9 cellular contexts compared by ENCODE assay signal in the genomic region with DNA sequence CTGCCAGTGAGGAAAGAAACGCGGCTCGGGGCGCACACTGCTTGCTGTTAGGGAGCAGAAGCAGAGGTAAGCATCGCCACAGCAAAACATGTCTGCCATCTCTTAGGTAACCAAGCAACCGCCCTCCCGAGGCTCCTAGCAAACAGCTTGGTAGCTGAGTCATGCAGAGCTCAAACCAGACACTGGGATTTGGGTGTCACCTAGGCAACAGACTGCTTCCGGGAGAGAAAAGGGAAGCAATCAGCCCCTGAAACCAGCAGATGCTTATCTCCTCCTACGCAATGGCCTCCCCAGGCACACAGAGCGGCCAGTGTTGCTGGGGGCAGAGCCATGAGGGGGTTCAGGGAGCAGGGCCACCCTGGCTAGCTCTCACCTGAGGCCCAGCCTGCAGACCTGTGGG. TPM values are rescaled to one million over a fixed set of nuclear protein-coding genes. Genes with fewer than 3 reads are reported as not detected.
A peak's percentile ranks its signal among the peaks of the same experiment; 100 is the strongest.
DNase-seq lines count a peak whose midpoint lies in the region; ATAC-seq and TF ChIP-seq lines count a peak whose summit lies in the region.
"Not testable (repeated sequence)": the region's sequence is repeated elsewhere in the genome, so short reads cannot be mapped to it uniquely, and the experiment has no call there.
"Had no signal": no experiment of that assay in that cellular context is flagged by ENCODE, and none has a peak within 500 bp of the region (broad histone marks: within the 10 kb centered on the region; RNA-seq: fewer than 3 reads in every experiment).

No MANE protein-coding gene starts in this region.

- peak overlapping the region; percentile 67 for H3K4me3 Mint-ChIP-seq in CD8-positive, alpha-beta T cell

- peaks cover 20% of the 10 kb centered on the region for H3K4me1 ChIP-seq in CD8-positive, alpha-beta T cell (ENCODE audit: insufficient read depth, low read length)
- H3K4me1 ChIP-seq in hepatocyte (ENCODE audit: insufficient read depth) = not testable (repeated sequence)

- intact Hi-C loops in CD8-positive, alpha-beta T cell (cut with DNase I, micrococcal nuclease) = loop anchor here in 1 of 2 experiments (10.0 kb wide), 2 partner anchors 321 to 1891 kb away; a partner anchor contains a TSS

- peaks cover 40% of the 10 kb centered on the region for H3K4me1 Mint-ChIP-seq in CD8-positive, alpha-beta T cell (ENCODE audit: low read depth)

- not testable (repeated sequence) for H3K27me3 ChIP-seq in CD8-positive, alpha-beta T cell (ENCODE audit: insufficient read depth, low read length); hepatocyte

- WGBS in hepatocyte (ENCODE audit: low lambda C conversion rate, missing lambda C conversion rate) = 44% methylated on average over 6 of the region's 10 CpGs

- H3K36me3 Mint-ChIP-seq in CD8-positive, alpha-beta T cell = peaks cover 38% of the 10 kb centered on the region

- peaks cover 14% of the 10 kb centered on the region for H3K36me3 ChIP-seq in CD8-positive, alpha-beta T cell (ENCODE audit: insufficient read depth, low read length)
- not testable (repeated sequence) for H3K36me3 ChIP-seq in hepatocyte (replicated peaks; ENCODE audit: insufficient read depth, low read depth)

- not testable (repeated sequence) for H3K27me3 Mint-ChIP-seq in CD8-positive, alpha-beta T cell (ENCODE audit: low read depth)

- peak overlapping the region; percentile 82 for H3K27ac Mint-ChIP-seq in CD8-positive, alpha-beta T cell

- not testable (repeated sequence) for H4K20me1 ChIP-seq in hepatocyte (ENCODE audit: insufficient read depth, poor library complexity, severe bottlenecking)

- POLR2A ChIA-PET in CD8-positive, alpha-beta T cell (lab: Charles Lee) = interaction anchor here (1.9 to 3.2 kb wide), 3 partner anchors 19 to 437 kb away, joined by 5 to 27 read pairs (median 19); a partner anchor contains a TSS

- peak; percentile 56 for ATAC-seq in CD8-positive, alpha-beta T cell
- ATAC-seq in GM19395 (IDR thresholded peaks at IDR 0.05; ENCODE audit: unreplicated experiment) = peak; percentile 72
- peak; percentile 63 for ATAC-seq in HG03095 (IDR thresholded peaks at IDR 0.05; ENCODE audit: unreplicated experiment)

- not testable (repeated sequence) for H3K9me2 ChIP-seq in hepatocyte (replicated peaks; ENCODE audit: insufficient read depth)

- not testable (repeated sequence) for H3K9me3 ChIP-seq in CD8-positive, alpha-beta T cell (ENCODE audit: low read length); hepatocyte (ENCODE audit: low read depth)

- peak overlapping the region; percentile 98 for H3K27ac ChIP-seq in CD8-positive, alpha-beta T cell (ENCODE audit: low read depth, low read length)
- H3K27ac ChIP-seq in hepatocyte = not testable (repeated sequence)

- TF ChIP-seq CTCF in CD8-positive, alpha-beta T cell (IDR thresholded peaks at IDR 0.05); hepatocyte (IDR thresholded peaks at IDR 0.05; ENCODE audit: poor library complexity): not testable (repeated sequence)

- H3K79me2 ChIP-seq in hepatocyte = not testable (repeated sequence)

- CTCF ChIA-PET in CD8-positive, alpha-beta T cell (lab: Charles Lee) = interaction anchor here (1.5 kb wide), 1 partner anchor 10 kb away, joined by 5 read pairs; no protein-coding TSS in a partner anchor

- H2AFZ ChIP-seq in hepatocyte = not testable (repeated sequence)

- peak; percentile 33 to 82 (median 62) for DNase-seq in CD8-positive, alpha-beta T cell
- peak; percentile 6 for DNase-seq in NCI-H2227 treated with DMSO at 0.1 percent for 48 hours (lab: John Stamatoyannopoulos, UW)
- DNase-seq in activated CD4-positive, CD25-positive, alpha-beta regulatory T cell (lab: John Stamatoyannopoulos, UW) = peak in 3 of 4 experiments; percentile 18 to 29 (median 28)
- DNase-seq in astrocyte of the hippocampus (ENCODE audit: low read depth, low spot score) = peak; percentile 67
- DNase-seq in hepatocyte (ENCODE audit: low spot score) = peak; percentile 27
- peak; percentile 18 to 34 for DNase-seq in stimulated activated CD4-positive, alpha-beta T cell treated with anti-CD3 and anti-CD28 coated beads, Interleukin-1b, Interleukin-23, amount 100 ng/mL, for 4 hours (ENCODE audit: low read depth in 2 of 2)

- H3K9me3 Mint-ChIP-seq in CD8-positive, alpha-beta T cell = not testable (repeated sequence)

- H3K4me3 ChIP-seq in CD8-positive, alpha-beta T cell (ENCODE audit: low read depth, low read length); hepatocyte: not testable (repeated sequence)

- H3K4me2 ChIP-seq in hepatocyte = not testable (repeated sequence)

RNA-seq across cellular contexts. Expression of a gene that starts 1.7 kb away (rescaled TPM):
- total RNA-seq in CD8-positive, alpha-beta T cell = 100 to 1,000 TPM; 230 to 240 TPM
- 25.4 and 30.6 TPM in 2 replicates for total RNA-seq in hepatocyte
- 33.7 and 42.7 TPM in 2 replicates for polyA plus RNA-seq in hepatocyte

RNA-seq across cellular contexts. Expression of a gene that starts 37.4 kb away (rescaled TPM):
- 10 to 100 TPM; 88.4 to 97.8 TPM for total RNA-seq in CD8-positive, alpha-beta T cell
- total RNA-seq in hepatocyte = 13.4 and 19.6 TPM in 2 replicates
- polyA plus RNA-seq in hepatocyte = 9.1 and 14.6 TPM in 2 replicates

RNA-seq across cellular contexts. Expression of a gene that starts 46.3 kb away (rescaled TPM):
- total RNA-seq in CD8-positive, alpha-beta T cell = not detected
- total RNA-seq in hepatocyte = not detected in 2 replicates
- polyA plus RNA-seq in hepatocyte = not detected in 2 replicates
- total RNA-seq: cardiac muscle cell had no signal
- polyA plus RNA-seq: cardiac muscle cell had no signal

Comparison
In these comparisons a context has a peak if more than half of its experiments do, and no peak if none do; other contexts are left out.
1. DNase-seq: peak in every context shown above with its lines; median percentile 67 in astrocyte of the hippocampus; 62 in CD8-positive, alpha-beta T cell; 28 in activated CD4-positive, CD25-positive, alpha-beta regulatory T cell; 27 in hepatocyte; 26 in stimulated activated CD4-positive, alpha-beta T cell treated with anti-CD3 and anti-CD28 coated beads, Interleukin-1b, Interleukin-23, amount 100 ng/mL, for 4 hours; 6 in NCI-H2227 treated with DMSO at 0.1 percent for 48 hours.